ENCODE assay signal across 14 cellular contexts in the genomic region with DNA sequence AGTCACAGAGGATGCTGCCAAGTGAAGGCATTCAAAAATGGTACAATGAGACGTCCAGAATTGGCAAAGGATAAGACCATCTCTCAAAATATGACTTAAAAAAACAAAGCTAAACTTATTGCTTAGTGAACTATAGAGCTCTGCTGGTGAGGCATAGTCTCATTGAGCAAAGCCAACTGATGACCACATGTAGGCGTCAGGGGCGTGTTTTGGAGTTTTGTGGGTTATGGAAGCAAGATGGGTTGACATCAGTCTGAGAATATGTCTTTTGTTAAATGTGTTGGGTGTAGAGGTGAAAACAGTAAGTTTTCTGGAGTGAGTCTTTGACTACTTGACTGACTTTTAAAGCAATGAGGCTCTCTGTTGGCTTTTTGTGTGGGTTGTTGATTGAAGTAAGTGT. TPM values are rescaled to one million over a fixed set of nuclear protein-coding genes. Genes with fewer than 3 reads are reported as not detected.
DNase-seq lines count a peak whose midpoint lies in the region; ATAC-seq and TF ChIP-seq lines count a peak whose summit lies in the region.
"Had no signal": no experiment of that assay in that cellular context is flagged by ENCODE, and none has a peak within 500 bp of the region (broad histone marks: within the 10 kb centered on the region; RNA-seq: fewer than 3 reads in every experiment).

No MANE protein-coding gene starts in this region.

- H3K36me3 ChIP-seq in mesenchymal stem cell (ENCODE audit: control insufficient read depth in 1 of 2, insufficient read depth in 2 of 2, low read depth in 1 of 2, low read length in 2 of 2) (no peaks in the 10 kb centered on the region), esophagus muscularis mucosa (no peaks in the 10 kb centered on the region)

- no peak overlapping the region for H4K91ac ChIP-seq in mesenchymal stem cell (ENCODE audit: low read length)

- no peaks in the 10 kb centered on the region for H3K4me1 ChIP-seq in mesenchymal stem cell (ENCODE audit: control insufficient read depth, insufficient read depth, low read depth, low read length)
- H3K4me1 ChIP-seq in esophagus muscularis mucosa, result no peaks in the 10 kb centered on the region

- no peak overlapping the region for H3K18ac ChIP-seq in mesenchymal stem cell (ENCODE audit: low read depth in 1 of 2, low read length in 2 of 2)

- H2BK5ac ChIP-seq in mesenchymal stem cell (ENCODE audit: low read depth, low read length, poor library complexity, severe bottlenecking), result no peak overlapping the region

- H3K27ac ChIP-seq in mesenchymal stem cell (ENCODE audit: low read length, poor library complexity, severe bottlenecking) (no peak overlapping the region), esophagus muscularis mucosa (replicated peaks in 1 of 4) (no peak overlapping the region)

- no peak for TF ChIP-seq EP300 in esophagus muscularis mucosa (IDR thresholded peaks at IDR 0.05)

- DNase-seq in activated effector memory CD4-positive, alpha-beta T cell treated with anti-CD3 and anti-CD28 coated beads, Interleukin-2, amount 50 U/mL, for 16 hours, result peak; percentile 65
- DNase-seq in activated effector memory CD4-positive, alpha-beta T cell treated with Interleukin-2 at 50 U/mL for 16 hours, result no peak
- DNase-seq in activated T-cell treated with anti-CD3 and anti-CD28 coated beads, Interleukin-2, amount 50 U/mL, for 72 hours, result peak; percentile 52 to 53
- no peak for DNase-seq in mesenchymal stem cell
- peak; percentile 31 to 48 for DNase-seq in stimulated activated CD8-positive, alpha-beta memory T cell treated with anti-CD3 and anti-CD28 coated beads, Interleukin-7, amount 100 ng/mL, for 48 hours (ENCODE audit: extremely low read depth in 1 of 2, low read depth in 1 of 2)
- no peak for DNase-seq in esophagus muscularis mucosa (ENCODE audit: extremely low spot score)
- no peak for DNase-seq in NCI-H2029 (lab: John Stamatoyannopoulos, UW)
- DNase-seq: KBM-7; NCI-H526; stimulated activated naive B cell treated with anti-CD40 and anti-IgM and Interleukin-4, amounts not matched to agents 10 μg/mL and 1 μg/mL and 100 μg/mL, for 72 hours had no signal

- H2AK5ac ChIP-seq in mesenchymal stem cell (ENCODE audit: low read length, severe bottlenecking), result no peak overlapping the region

- no peak for TF ChIP-seq CTCF in esophagus muscularis mucosa (IDR thresholded peaks at IDR 0.05)

- no peak overlapping the region for H2BK12ac ChIP-seq in mesenchymal stem cell (ENCODE audit: low read length in 2 of 2)

- H3K4me3 ChIP-seq in mesenchymal stem cell (ENCODE audit: insufficient read depth in 1 of 2, low read depth in 1 of 2, low read length in 2 of 2) (peak overlapping the region in 1 of 2 experiments; percentile 14), esophagus muscularis mucosa (no peak overlapping the region)

- H3K4me2 ChIP-seq in mesenchymal stem cell (ENCODE audit: low read length, poor library complexity, severe bottlenecking), result no peak overlapping the region

- peaks cover 7% of the 10 kb centered on the region for H3K4me1 Mint-ChIP-seq in activated T-cell treated with anti-CD3 and anti-CD28 coated beads, Interleukin-2, amount 50 U/mL, for 72 hours (ENCODE audit: low read depth)
- H3K4me1 Mint-ChIP-seq: B cell; central memory CD8-positive, alpha-beta T cell; stimulated activated naive B cell treated with anti-CD40 and anti-IgM and Interleukin-4, amounts not matched to agents 10 μg/mL and 1 μg/mL and 100 μg/mL, for 72 hours had no signal

- no peak overlapping the region for H2BK120ac ChIP-seq in mesenchymal stem cell (ENCODE audit: low read depth, low read length)

- no peaks in the 10 kb centered on the region for H3K9me3 Mint-ChIP-seq in activated T-cell treated with anti-CD3 and anti-CD28 coated beads, Interleukin-2, amount 50 U/mL, for 72 hours
- H3K9me3 Mint-ChIP-seq: central memory CD8-positive, alpha-beta T cell; stimulated activated naive B cell treated with anti-CD40 and anti-IgM and Interleukin-4, amounts not matched to agents 10 μg/mL and 1 μg/mL and 100 μg/mL, for 72 hours had no signal

- no peaks in the 10 kb centered on the region for H3K27me3 Mint-ChIP-seq in activated T-cell treated with anti-CD3 and anti-CD28 coated beads, Interleukin-2, amount 50 U/mL, for 72 hours (ENCODE audit: low read depth)
- H3K27me3 Mint-ChIP-seq: B cell; stimulated activated naive B cell treated with anti-CD40 and anti-IgM and Interleukin-4, amounts not matched to agents 10 μg/mL and 1 μg/mL and 100 μg/mL, for 72 hours had no signal

- WGBS in mesenchymal stem cell, result 98% methylated on average over 3 of the region's 3 CpGs
- WGBS in esophagus muscularis mucosa, result 81% methylated on average over 3 of the region's 3 CpGs

- no peaks in the 10 kb centered on the region for H3K79me1 ChIP-seq in mesenchymal stem cell (replicated peaks; ENCODE audit: low read length, poor library complexity, severe bottlenecking)

- H3K9ac ChIP-seq in mesenchymal stem cell (ENCODE audit: low read length), result peak overlapping the region; percentile 49

- H2AFZ ChIP-seq in mesenchymal stem cell (ENCODE audit: low read depth, low read length), result no peak overlapping the region

- intact Hi-C loops in esophagus muscularis mucosa (cut with DNase I), result loop anchor here (10.0 kb wide), 1 partner anchor 248 kb away; no protein-coding TSS in a partner anchor

- no peaks in the 10 kb centered on the region for H3K27me3 ChIP-seq in mesenchymal stem cell (ENCODE audit: control insufficient read depth in 1 of 2, insufficient read depth in 1 of 2, low read length in 2 of 2)
- no peaks in the 10 kb centered on the region for H3K27me3 ChIP-seq in esophagus muscularis mucosa

- H3K9me3 ChIP-seq in mesenchymal stem cell (ENCODE audit: control insufficient read depth, low read length) (no peaks in the 10 kb centered on the region), esophagus muscularis mucosa (no peaks in the 10 kb centered on the region)

- no peak overlapping the region for H3K23ac ChIP-seq in mesenchymal stem cell (ENCODE audit: low read length in 2 of 2)

- no peak overlapping the region for H2BK15ac ChIP-seq in mesenchymal stem cell (ENCODE audit: low read depth, poor library complexity, severe bottlenecking)

- no peak overlapping the region for H3K4me3 Mint-ChIP-seq in activated T-cell treated with anti-CD3 and anti-CD28 coated beads, Interleukin-2, amount 50 U/mL, for 72 hours
- H3K4me3 Mint-ChIP-seq: B cell; central memory CD8-positive, alpha-beta T cell; stimulated activated naive B cell treated with anti-CD40 and anti-IgM and Interleukin-4, amounts not matched to agents 10 μg/mL and 1 μg/mL and 100 μg/mL, for 72 hours had no signal

- TF ChIP-seq POLR2A in esophagus muscularis mucosa (IDR thresholded peaks at IDR 0.05; ENCODE audit: low read depth), result no peak

- no peak overlapping the region for H3K14ac ChIP-seq in mesenchymal stem cell (ENCODE audit: low read length in 2 of 2)

- no peak overlapping the region for H3K4ac ChIP-seq in mesenchymal stem cell (ENCODE audit: low read depth in 1 of 2, low read length in 2 of 2)

- no peak overlapping the region for H3K27ac Mint-ChIP-seq in activated T-cell treated with anti-CD3 and anti-CD28 coated beads, Interleukin-2, amount 50 U/mL, for 72 hours
- H3K27ac Mint-ChIP-seq: B cell; stimulated activated naive B cell treated with anti-CD40 and anti-IgM and Interleukin-4, amounts not matched to agents 10 μg/mL and 1 μg/mL and 100 μg/mL, for 72 hours had no signal

- peak; percentile 94 to 96 for ATAC-seq in activated T-cell treated with anti-CD3 and anti-CD28 coated beads, Interleukin-2, amount 50 U/mL, for 72 hours (replicated peaks in 1 of 2)
- ATAC-seq in HG02571 (IDR thresholded peaks at IDR 0.05; ENCODE audit: unreplicated experiment), result no peak
- ATAC-seq: Right ventricle myocardium inferior; stimulated activated naive B cell treated with anti-CD40 and anti-IgM and Interleukin-4, amounts not matched to agents 10 μg/mL and 1 μg/mL and 100 μg/mL, for 72 hours had no signal

- no peak overlapping the region for H4K8ac ChIP-seq in mesenchymal stem cell (ENCODE audit: low read length)

- H3K36me3 Mint-ChIP-seq in activated T-cell treated with anti-CD3 and anti-CD28 coated beads, Interleukin-2, amount 50 U/mL, for 72 hours (ENCODE audit: insufficient read depth in 2 of 2), result no peaks in the 10 kb centered on the region
- H3K36me3 Mint-ChIP-seq: stimulated activated naive B cell treated with anti-CD40 and anti-IgM and Interleukin-4, amounts not matched to agents 10 μg/mL and 1 μg/mL and 100 μg/mL, for 72 hours had no signal

RNA-seq across cellular contexts. Expression of a gene that starts 47.2 kb away (rescaled TPM):
- under 1 TPM; 0.77 to 0.93 TPM for total RNA-seq in activated T-cell treated with anti-CD3 and anti-CD28 coated beads, Interleukin-2, amount 50 U/mL, for 72 hours
- 5.3 TPM for polyA plus RNA-seq in mesenchymal stem cell (2013, experiment 1 of 2)
- polyA plus RNA-seq in mesenchymal stem cell (2013, experiment 2 of 2), result 5.1 TPM
- total RNA-seq in esophagus muscularis mucosa, result 10 to 100 TPM; 13.6 to 27.9 (median 18.6) TPM

Comparison
In these comparisons a context has a peak if more than half of its experiments do, and no peak if none do; other contexts are left out.
1. DNase-seq: peak in activated effector memory CD4-positive, alpha-beta T cell treated with anti-CD3 and anti-CD28 coated beads, Interleukin-2, amount 50 U/mL, for 16 hours (single experiment), activated T-cell treated with anti-CD3 and anti-CD28 coated beads, Interleukin-2, amount 50 U/mL, for 72 hours (2 of 2) and stimulated activated CD8-positive, alpha-beta memory T cell treated with anti-CD3 and anti-CD28 coated beads, Interleukin-7, amount 100 ng/mL, for 48 hours (2 of 2); none in activated effector memory CD4-positive, alpha-beta T cell treated with Interleukin-2 at 50 U/mL for 16 hours (single experiment), mesenchymal stem cell (single experiment), esophagus muscularis mucosa (single experiment) and NCI-H2029 (single experiment).
2. RNA of a gene that starts 47.2 kb away (total RNA-seq): 13.6 to 27.9 TPM in esophagus muscularis mucosa; 0.77 to 0.93 TPM in activated T-cell treated with anti-CD3 and anti-CD28 coated beads, Interleukin-2, amount 50 U/mL, for 72 hours; every median in the first group is over 4 times any median in the second.